Comparison of ENCODE assay signal across 19 cellular contexts in the genomic region with DNA sequence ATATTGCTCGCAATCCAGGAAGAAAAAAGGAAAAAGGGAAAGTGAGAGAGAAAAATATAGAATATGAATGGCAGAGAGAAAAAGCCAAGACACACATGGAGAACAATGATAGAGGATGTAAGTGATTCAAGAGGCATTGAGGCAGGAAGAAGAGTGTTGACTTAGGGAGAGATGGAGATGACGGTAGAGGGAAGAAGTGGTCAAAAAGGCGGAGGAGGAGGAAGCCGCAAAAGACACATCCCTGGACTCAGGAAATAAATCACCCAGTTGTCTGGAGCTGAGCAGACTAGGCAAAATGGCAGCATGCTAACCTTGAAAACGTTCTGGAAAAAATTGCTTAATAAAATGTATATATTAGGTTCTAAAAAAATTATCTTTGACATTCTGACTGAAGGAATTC. TPM values are rescaled to one million over a fixed set of nuclear protein-coding genes. Genes with fewer than 3 reads are reported as not detected.
A peak's percentile ranks its signal among the peaks of the same experiment; 100 is the strongest.
DNase-seq lines count a peak whose midpoint lies in the region; ATAC-seq and TF ChIP-seq lines count a peak whose summit lies in the region.
"Had no signal": no experiment of that assay in that cellular context is flagged by ENCODE, and none has a peak within 500 bp of the region (broad histone marks: within the 10 kb centered on the region; RNA-seq: fewer than 3 reads in every experiment).

No MANE protein-coding gene starts in this region.

- no peaks in the 10 kb centered on the region for H3K9me2 ChIP-seq in PC-3 (replicated peaks; ENCODE audit: low read length)

- no peak overlapping the region for H3K9ac ChIP-seq in PC-3 (ENCODE audit: low read length)

- WGBS in adrenal gland, 4 donors = 68 to 76% (median 71%) methylated on average over 5 of the region's 5 CpGs

- peaks cover 8% of the 10 kb centered on the region; the same call in 1 of the 2 replicates for H3K4me1 ChIP-seq in PC-3 (ENCODE audit: insufficient read depth, low read length)
- no peaks in the 10 kb centered on the region for H3K4me1 ChIP-seq in adrenal gland (replicated peaks in 1 of 2)

- H3K27ac Mint-ChIP-seq in activated naive CD8-positive, alpha-beta T cell treated with anti-CD3 and anti-CD28 coated beads, Interleukin-2, amount 50 U/mL, for 24 hours = no peak overlapping the region

- no peak overlapping the region for H2AFZ ChIP-seq in PC-3 (ENCODE audit: low read length)

- POLR2A ChIA-PET in PC-3 (lab: Charles Lee; ENCODE audit: unreplicated experiment) = no interaction called here

- H3F3A ChIP-seq in PC-3 (ENCODE audit: low read length, unreplicated experiment) = no peaks in the 10 kb centered on the region

- H3K36me3 ChIP-seq in PC-3 (ENCODE audit: low read depth, low read length) (no peaks in the 10 kb centered on the region; the same call in 1 of the 2 replicates), adrenal gland (replicated peaks in 1 of 2) (no peaks in the 10 kb centered on the region)

- CTCF ChIA-PET in PC-3 (lab: Charles Lee) = no interaction called here

- H3K4me2 ChIP-seq in PC-3 (ENCODE audit: low read length) = no peak overlapping the region

- no peaks in the 10 kb centered on the region for H3K36me3 Mint-ChIP-seq in activated naive CD8-positive, alpha-beta T cell treated with anti-CD3 and anti-CD28 coated beads, Interleukin-2, amount 50 U/mL, for 24 hours (ENCODE audit: low read depth)

- intact Hi-C loops in PC-3 (cut with micrococcal nuclease) (loop anchor here (5.0 kb wide), 1 partner anchor 461 kb away; no protein-coding TSS in a partner anchor), adrenal gland (cut with DNase I) (no loop called here)

- H3K4me3 Mint-ChIP-seq in activated naive CD8-positive, alpha-beta T cell treated with anti-CD3 and anti-CD28 coated beads, Interleukin-2, amount 50 U/mL, for 24 hours = no peak overlapping the region

- no peak for TF ChIP-seq CTCF in PC-3 (conservative IDR thresholded peaks at IDR 0.05; ENCODE audit: low read depth, low read length)
- TF ChIP-seq CTCF in adrenal gland (IDR thresholded peaks at IDR 0.05) = no peak

- H3K79me2 ChIP-seq in PC-3 (ENCODE audit: low read length) = no peaks in the 10 kb centered on the region

- BruUV-seq in PC-3 (replicated peaks; lab: Mats Ljungman, UMichigan) = no TSS peak

- H3K4me3 ChIP-seq in PC-3 (ENCODE audit: low read length) (no peak overlapping the region), adrenal gland (no peak overlapping the region)
- H3K4me3 ChIP-seq: GM12878 had no signal

- TF ChIP-seq POLR2A in adrenal gland (IDR thresholded peaks at IDR 0.05) = no peak

- H3K27me3 Mint-ChIP-seq in activated naive CD8-positive, alpha-beta T cell treated with anti-CD3 and anti-CD28 coated beads, Interleukin-2, amount 50 U/mL, for 24 hours = peaks cover 20% of the 10 kb centered on the region

- ATAC-seq in PC-3 (peak; percentile 20; the same call in 1 of the 2 replicates), HG03196 (IDR thresholded peaks at IDR 0.05; ENCODE audit: unreplicated experiment) (no peak), GM21367 (IDR thresholded peaks at IDR 0.05; ENCODE audit: unreplicated experiment) (no peak)
- no peak for ATAC-seq in activated naive CD8-positive, alpha-beta T cell treated with anti-CD3 and anti-CD28 coated beads, Interleukin-2, amount 50 U/mL, for 24 hours
- ATAC-seq: GM12878, HepG2, Panc1 had no signal

- no peaks in the 10 kb centered on the region for H4K20me1 ChIP-seq in PC-3 (ENCODE audit: low read length)

- H3K9me3 ChIP-seq in PC-3 (ENCODE audit: low read length) (peaks cover 8% of the 10 kb centered on the region; the same call in 1 of the 2 replicates), adrenal gland (replicated peaks in 1 of 3) (no peaks in the 10 kb centered on the region)

- no peaks in the 10 kb centered on the region for H3K27me3 ChIP-seq in PC-3 (ENCODE audit: low read length)
- H3K27me3 ChIP-seq in adrenal gland = no peaks in the 10 kb centered on the region

- DNase-seq in NCI-H187 treated with DMSO at 0.1 percent for 48 hours (lab: John Stamatoyannopoulos, UW) (peak; percentile 10), NCI-H187 (lab: John Stamatoyannopoulos, UW) (no peak), PC-3 (no peak), dermis blood vessel endothelial cell (peak; percentile 25), adrenal gland (no peak)
- DNase-seq in activated naive CD8-positive, alpha-beta T cell treated with anti-CD3 and anti-CD28 coated beads, Interleukin-2, amount 50 U/mL, for 24 hours = no peak
- DNase-seq: 8988T, GF-D8, GOT3, NCI-H1105, NCI-H2107, NCI-H345, NCI-H524 treated with DMSO at 0.1 percent for 48 hours, SW 1271 had no signal

- no peaks in the 10 kb centered on the region for H3K9me3 Mint-ChIP-seq in activated naive CD8-positive, alpha-beta T cell treated with anti-CD3 and anti-CD28 coated beads, Interleukin-2, amount 50 U/mL, for 24 hours

- no peaks in the 10 kb centered on the region for H3K4me1 Mint-ChIP-seq in activated naive CD8-positive, alpha-beta T cell treated with anti-CD3 and anti-CD28 coated beads, Interleukin-2, amount 50 U/mL, for 24 hours

- H3K27ac ChIP-seq in PC-3 (ENCODE audit: low read length) = no peak overlapping the region
- no peak overlapping the region for H3K27ac ChIP-seq in adrenal gland

RNA-seq across cellular contexts. Expression of gene GPR37, which starts 17.7 kb away (rescaled TPM):
- total RNA-seq in PC-3 (2014; rRNA removed) (10.5 and 14.3 TPM in 2 replicates), dermis blood vessel endothelial cell (0.14 and 0.17 TPM in 2 replicates), adrenal gland (under 1 TPM in 5 of 8 donors, not detected in 3; 0.13 to 0.41 (median 0.18) TPM)
- polyA plus RNA-seq in adrenal gland = under 1 TPM in 2 of 3 donors, not detected in 1; 0.11 to 0.13 TPM
- total RNA-seq: GM12878, HepG2 had no signal
- polyA plus RNA-seq: HepG2 had no signal

Comparison
In these comparisons a context has a peak if more than half of its experiments do, and no peak if none do; other contexts are left out.
1. DNase-seq: peak in NCI-H187 treated with DMSO at 0.1 percent for 48 hours (single experiment) and dermis blood vessel endothelial cell (single experiment); none in NCI-H187 (0 of 2), PC-3 (single experiment), adrenal gland (0 of 7) and activated naive CD8-positive, alpha-beta T cell treated with anti-CD3 and anti-CD28 coated beads, Interleukin-2, amount 50 U/mL, for 24 hours (single experiment).